8 cellular contexts compared by ENCODE assay signal in the genomic region with DNA sequence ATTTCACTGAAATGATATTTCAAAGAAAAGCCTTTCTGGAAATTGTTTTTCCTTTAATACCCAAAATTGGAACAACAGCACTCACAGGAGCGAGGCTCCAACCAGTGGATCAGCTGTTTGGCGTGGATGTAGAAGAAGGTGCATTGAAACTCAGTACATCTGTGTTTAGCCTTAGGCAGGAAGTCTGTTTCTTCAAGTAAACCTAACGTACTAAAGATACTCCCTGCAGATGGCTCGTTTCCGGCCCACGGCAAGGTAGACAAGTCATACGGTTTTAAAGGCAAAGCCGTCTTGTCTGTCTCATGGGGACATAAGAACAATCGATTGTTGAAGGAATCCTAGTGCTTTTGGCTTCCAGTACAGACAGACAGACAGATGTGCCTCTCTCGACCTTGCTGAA. TPM values are rescaled to one million over a fixed set of nuclear protein-coding genes. Genes with fewer than 3 reads are reported as not detected.
DNase-seq lines count a peak whose midpoint lies in the region; ATAC-seq and TF ChIP-seq lines count a peak whose summit lies in the region.

No MANE protein-coding gene starts in this region.

- no peak overlapping the region for H2AFZ ChIP-seq in GM23248

- no peak overlapping the region for H3K4me2 ChIP-seq in GM23248 (ENCODE audit: unreplicated experiment)

- H3K36me3 ChIP-seq in GM23248 (ENCODE audit: low read depth): no peaks in the 10 kb centered on the region

- no peaks in the 10 kb centered on the region for H4K20me1 ChIP-seq in GM23248 (ENCODE audit: insufficient read depth)

- no peaks in the 10 kb centered on the region for H3K9me3 ChIP-seq in GM23248 (ENCODE audit: low read depth)

- no peaks in the 10 kb centered on the region for H3K79me2 ChIP-seq in GM23248 (ENCODE audit: insufficient read depth)

- no peaks in the 10 kb centered on the region for H3K4me1 ChIP-seq in GM23248 (ENCODE audit: insufficient read depth)

- H3K27ac ChIP-seq in GM23248: no peak overlapping the region

- no peak for TF ChIP-seq CTCF in GM13977 (IDR thresholded peaks at IDR 0.05; ENCODE audit: extremely low read depth, insufficient read depth, missing control alignments)

- 72 to 77% methylated on average over 8 to 10 of the region's 10 CpGs for WGBS in GM23248 (ENCODE audit: low coverage in 1 of 2, low lambda C conversion rate in 2 of 2, missing lambda C conversion rate in 2 of 2), 2 experiments

- H3K9me2 ChIP-seq in GM23248 (ENCODE audit: insufficient read depth): no peaks in the 10 kb centered on the region

- ATAC-seq in GM19452 (IDR thresholded peaks at IDR 0.05; ENCODE audit: unreplicated experiment): peak; percentile 49
- peak; percentile 63 for ATAC-seq in HG03378 (IDR thresholded peaks at IDR 0.05; ENCODE audit: unreplicated experiment)

- no peak overlapping the region for H3K4me3 ChIP-seq in GM23248

- no peaks in the 10 kb centered on the region for H3K27me3 ChIP-seq in GM23248 (replicated peaks; ENCODE audit: insufficient read depth)

- no peaks in the 10 kb centered on the region for H3F3A ChIP-seq in GM23248 (ENCODE audit: insufficient read depth)

- in situ Hi-C loops in GM23248 (cut with MboI) (loop anchor here (25.0 kb wide), 1 partner anchor 220 kb away; no protein-coding TSS in a partner anchor), GM13977 (cut with MboI; ENCODE audit: low pct_unique_long_range_greater_than_20kb, low sequenced_read_pairs, unreplicated experiment) (no loop called here)

- H3K9ac ChIP-seq in GM23248: no peak overlapping the region

- peak; percentile 25 for DNase-seq in activated T-helper 9 cell treated with anti-CD3 and anti-CD28 coated beads, Interleukin-2, amount 50 U/mL, for 16 hours (ENCODE audit: low read depth)
- peak; percentile 20 for DNase-seq in stimulated activated CD8-positive, alpha-beta memory T cell treated with anti-CD3 and anti-CD28 coated beads, Interleukin-15, amount 100 ng/mL, for 1 hour (ENCODE audit: low read depth)
- DNase-seq in GM23248: no peak
- DNase-seq in NCI-H187 treated with DMSO at 0.1 percent for 48 hours (lab: John Stamatoyannopoulos, UW): no peak
- no peak for DNase-seq in mucosa of gallbladder (ENCODE audit: low spot score)
- no peak for DNase-seq in GM13977 (ENCODE audit: low spot score)

RNA-seq across cellular contexts. Expression of gene CLCN4, which starts 50.0 kb away (rescaled TPM):
- total RNA-seq in GM23248 (2014; rRNA removed; shearing (Covaris generic)): 0.89 and 0.97 TPM in 2 replicates
- polyA plus RNA-seq in GM23248 (2016; fragmentation: Nextera tagmentation; extraction: Ambion mirVana): 0.29 and 0.71 TPM in 2 replicates
- total RNA-seq in mucosa of gallbladder: 8.0 TPM

Comparison
In these comparisons a context has a peak if more than half of its experiments do, and no peak if none do; other contexts are left out.
1. DNase-seq: peak in activated T-helper 9 cell treated with anti-CD3 and anti-CD28 coated beads, Interleukin-2, amount 50 U/mL, for 16 hours (single experiment) and stimulated activated CD8-positive, alpha-beta memory T cell treated with anti-CD3 and anti-CD28 coated beads, Interleukin-15, amount 100 ng/mL, for 1 hour (single experiment); none in GM23248 (single experiment), NCI-H187 treated with DMSO at 0.1 percent for 48 hours (single experiment), mucosa of gallbladder (single experiment) and GM13977 (single experiment).